Comparison of ENCODE assay signal across 8 cellular contexts in genomic region chr2:23387221-23387550, GRCh38. TPM values are rescaled to one million over a fixed set of nuclear protein-coding genes. Genes with fewer than 3 reads are reported as not detected.
DNase-seq lines count a peak whose midpoint lies in the region; ATAC-seq and TF ChIP-seq lines count a peak whose summit lies in the region.

No MANE protein-coding gene starts in this region.

- H3K9me3 ChIP-seq in PC-9 (ENCODE audit: insufficient read depth, low read depth) (no peaks in the 10 kb centered on the region), esophagus muscularis mucosa (no peaks in the 10 kb centered on the region)

- TF ChIP-seq CTCF in PC-9 (conservative IDR thresholded peaks at IDR 0.05) (no peak), esophagus muscularis mucosa (IDR thresholded peaks at IDR 0.05) (no peak), progenitor cell of endocrine pancreas (IDR thresholded peaks at IDR 0.05; ENCODE audit: unreplicated experiment) (no peak)

- no peaks in the 10 kb centered on the region for H3K36me3 Mint-ChIP-seq in progenitor cell of endocrine pancreas (ENCODE audit: insufficient read depth)

- no peak for ATAC-seq in HG03442 (IDR thresholded peaks at IDR 0.05; ENCODE audit: unreplicated experiment)

- H3K4me1 ChIP-seq in PC-9 (replicated peaks; ENCODE audit: insufficient read depth) (peaks cover 19% of the 10 kb centered on the region; the same call in 1 of the 2 replicates), esophagus muscularis mucosa (peaks cover 16 to 51% (median 50%) of the 10 kb centered on the region in 4 donors)

- no peaks in the 10 kb centered on the region for H3K9me3 Mint-ChIP-seq in progenitor cell of endocrine pancreas (ENCODE audit: low read depth)

- peaks cover 76% of the 10 kb centered on the region for H3K27me3 Mint-ChIP-seq in progenitor cell of endocrine pancreas

- H2AFZ ChIP-seq in PC-9, result peak overlapping the region; percentile 87

- H3K27me3 ChIP-seq in PC-9 (ENCODE audit: insufficient read depth, low read depth) (no peaks in the 10 kb centered on the region), esophagus muscularis mucosa (peaks cover 0 to 11% (median 0%) of the 10 kb centered on the region in 4 donors)

- POLR2A ChIA-PET in PC-9 (lab: Charles Lee; ENCODE audit: unreplicated experiment), result no interaction called here
- POLR2A ChIA-PET in HEK293T (lab: Yijun Ruan, JAX), result interaction anchor here (0.6 to 0.8 kb wide), 2 partner anchors 8 to 96 kb away, joined by 3 read pairs; no protein-coding TSS in a partner anchor

- H3K27ac ChIP-seq in PC-9 (no peak overlapping the region), esophagus muscularis mucosa (replicated peaks in 1 of 4) (peak overlapping the region; percentile 94 to 97 (median 95))

- peaks cover 12% of the 10 kb centered on the region; the same call in 1 of the 2 replicates for H4K20me1 ChIP-seq in PC-9 (ENCODE audit: insufficient read depth)

- peaks cover 13% of the 10 kb centered on the region; the same call in 1 of the 2 replicates for H3K79me2 ChIP-seq in PC-9 (ENCODE audit: low read depth)

- 7% methylated on average over 6 of the region's 9 CpGs for WGBS in esophagus muscularis mucosa

- no peak overlapping the region for H3K27ac Mint-ChIP-seq in progenitor cell of endocrine pancreas

- DNase-seq in PC-9 (no peak), esophagus muscularis mucosa (ENCODE audit: extremely low spot score) (no peak), progenitor cell of endocrine pancreas (ENCODE audit: low spot score, unreplicated experiment) (no peak), cerebellar cortex (ENCODE audit: low spot score) (no peak), HEK293T (ENCODE audit: extremely low spot score) (no peak), HK-2 (ENCODE audit: unreplicated experiment) (no peak)

- H3K9me2 ChIP-seq in PC-9 (ENCODE audit: insufficient read depth), result no peaks in the 10 kb centered on the region

- no peaks in the 10 kb centered on the region for H3K36me3 ChIP-seq in PC-9 (ENCODE audit: low read depth)
- H3K36me3 ChIP-seq in esophagus muscularis mucosa, result no peaks in the 10 kb centered on the region

- peak overlapping the region; percentile 71 for H3K4me3 Mint-ChIP-seq in progenitor cell of endocrine pancreas (ENCODE audit: low read depth)

- intact Hi-C loops in PC-9 (cut with micrococcal nuclease; ENCODE audit: unreplicated experiment) (no loop called here), esophagus muscularis mucosa (cut with DNase I) (loop anchor here (5.0 to 10.0 kb wide), 2 partner anchors 78 to 235 kb away; no protein-coding TSS in a partner anchor)

- CTCF ChIA-PET in PC-9 (lab: Charles Lee) (no interaction called here), HEK293T (lab: Yijun Ruan, JAX) (interaction anchor here (0.6 to 1.0 kb wide), 2 partner anchors 17 to 29 kb away, joined by 3 read pairs; no protein-coding TSS in a partner anchor)

- H3K4me3 ChIP-seq in GM08714 (ENCODE audit: low read length) (peak overlapping the region; percentile 62; the same call in 1 of the 2 replicates), PC-9 (peak overlapping the region; percentile 83), esophagus muscularis mucosa (peak overlapping the region; percentile 89 to 96 (median 92))

- no TSS peak for BruUV-seq in PC-9 (replicated peaks; lab: Mats Ljungman, UMichigan)

- 0 out of 2 replicates have a peak, but pooled peaks cover 12% of the 10 kb centered on the region for H3F3A ChIP-seq in PC-9 (ENCODE audit: insufficient read depth, low read depth)

- no peak for TF ChIP-seq POLR2A in esophagus muscularis mucosa (IDR thresholded peaks at IDR 0.05; ENCODE audit: low read depth)

- H3K4me2 ChIP-seq in PC-9, result peak overlapping the region; percentile 99

- H3K4me1 Mint-ChIP-seq in progenitor cell of endocrine pancreas (ENCODE audit: low read depth), result peaks cover 9% of the 10 kb centered on the region

- TF ChIP-seq EP300 in esophagus muscularis mucosa (IDR thresholded peaks at IDR 0.05), result no peak

TF ChIP-seq in HEK293T, 16 proteins besides CTCF, POLR2A, EP300 and RAD21:
- no peak for TF ChIP-seq PKNOX1 (IDR thresholded peaks at IDR 0.05)
- no peak for TF ChIP-seq FOXA1 (IDR thresholded peaks at IDR 0.05)
- no peak for TF ChIP-seq ELF4 (IDR thresholded peaks at IDR 0.05)
- no peak for TF ChIP-seq LEF1 (IDR thresholded peaks at IDR 0.05; ENCODE audit: borderline replicate concordance)
- no peak for TF ChIP-seq ARNT (IDR thresholded peaks at IDR 0.05)
- TF ChIP-seq BHLHE40 (IDR thresholded peaks at IDR 0.05; ENCODE audit: borderline replicate concordance), result no peak
- TF ChIP-seq NFRKB (IDR thresholded peaks at IDR 0.05), result no peak
- TF ChIP-seq TARDBP (IDR thresholded peaks at IDR 0.05), result no peak
- TF ChIP-seq SUZ12 (IDR thresholded peaks at IDR 0.05), result no peak

RNA-seq across cellular contexts. Expression of gene KLHL29, which starts 2.2 kb away (rescaled TPM):
- total RNA-seq in PC-9 (2021), result 3.1 and 3.4 TPM in 2 replicates
- 10 to 100 TPM; 22.0 to 26.1 (median 23.4) TPM for total RNA-seq in esophagus muscularis mucosa
- total RNA-seq in progenitor cell of endocrine pancreas, result 4.4 and 5.5 TPM in 2 replicates
